15 cellular contexts compared by ENCODE assay signal in genomic region chr20:688809-689208, GRCh38. TPM values are rescaled to one million over a fixed set of nuclear protein-coding genes. Genes with fewer than 3 reads are reported as not detected.
DNase-seq lines count a peak whose midpoint lies in the region; ATAC-seq, FAIRE-seq and TF ChIP-seq lines count a peak whose summit lies in the region.
"Had no signal": no experiment of that assay in that cellular context is flagged by ENCODE, and none has a peak within 500 bp of the region (broad histone marks: within the 10 kb centered on the region; RNA-seq: fewer than 3 reads in every experiment).

No MANE protein-coding gene starts in this region.

- no peak overlapping the region for H4K5ac ChIP-seq in H1 (ENCODE audit: insufficient read length, low read depth, low read length)

- no peaks in the 10 kb centered on the region for H3K79me1 ChIP-seq in H1 (ENCODE audit: low read depth, low read length)

- in situ Hi-C loops in G401 (cut with HindIII; ENCODE audit: low sequenced_read_pairs): no loop called here

- TF ChIP-seq EP300 in H1 (IDR thresholded peaks at IDR 0.05; ENCODE audit: borderline replicate concordance in 1 of 2, low read depth in 2 of 2, low read length in 2 of 2): no peak

- H3K36me3 ChIP-seq in MG63: no peaks in the 10 kb centered on the region
- no peaks in the 10 kb centered on the region for H3K36me3 ChIP-seq in H1 (ENCODE audit: control insufficient read depth in 2 of 4, insufficient read depth in 4 of 4, low read length in 3 of 4)
- H3K36me3 ChIP-seq in neural progenitor cell: no peaks in the 10 kb centered on the region

- peak overlapping the region; percentile 77 for H4K8ac ChIP-seq in H1 (ENCODE audit: extremely low read depth, insufficient read depth, low read length)

- DNase-seq in G401 (ENCODE audit: low spot score) (peak; percentile 69), MG63 (peak; percentile 30), H1 (ENCODE audit: low read depth in 1 of 2, low spot score in 2 of 2) (no peak), neural progenitor cell (ENCODE audit: low spot score) (peak; percentile 95), NCI-H2029 treated with DMSO at 0.1 percent for 48 hours (lab: John Stamatoyannopoulos, UW) (no peak), dedifferentiated amniotic fluid mesenchymal stem cell (ENCODE audit: extremely low spot score) (no peak)
- DNase-seq: activated CD4-positive, alpha-beta T cell treated with anti-CD3 and anti-CD28 coated beads, Interleukin-2, amount 50 U/mL, for 4 hours; activated naive CD4-positive, alpha-beta T cell treated with Interleukin-2 at 50 U/mL for 16 hours; Caco-2; immature natural killer cell; naive thymus-derived CD4-positive, alpha-beta T cell; NCI-H146; small intestine had no signal

- TF ChIP-seq POLR2A in H1 (IDR thresholded peaks at IDR 0.05; ENCODE audit: control extremely low read depth in 1 of 2, low read depth in 2 of 2, low read length in 2 of 2) (no peak), GM18505 (IDR thresholded peaks at IDR 0.05; ENCODE audit: borderline replicate concordance, extremely low read depth, insufficient read depth, insufficient read length) (no peak)

- no peak overlapping the region for H2AFZ ChIP-seq in H1 (ENCODE audit: low read length)
- H2AFZ ChIP-seq in neural progenitor cell (replicated peaks): no peak overlapping the region

- TF ChIP-seq RAD21 in H1 (IDR thresholded peaks at IDR 0.05 in 1 of 2, conservative IDR thresholded peaks at IDR 0.05 in 1 of 2; ENCODE audit: low read depth in 2 of 2, low read length in 2 of 2): peak; percentile 17 to 45; a peak in 2 of 4 replicates

- peaks cover 41% of the 10 kb centered on the region for H3K27me3 Mint-ChIP-seq in neural progenitor cell (ENCODE audit: insufficient read depth, low read depth)

- 54% methylated on average over 12 of the region's 13 CpGs; no CpG with 5 or more reads in 1 of the 2 experiments for WGBS in H1 (ENCODE audit: extremely low coverage in 1 of 2, insufficient coverage in 1 of 2, insufficient read length in 1 of 2, insufficient replicate concordance in 2 of 2, low coverage in 1 of 2, low lambda C conversion rate in 2 of 2, missing lambda C conversion rate in 1 of 2), 2 experiments

- H3K27ac ChIP-seq in H1 (ENCODE audit: low read depth, low read length) (no peak overlapping the region), neural progenitor cell (no peak overlapping the region)

- H3K9ac ChIP-seq in H1 (replicated peaks in 1 of 4; ENCODE audit: extremely low read depth in 1 of 4, low read depth in 3 of 4, low read length in 3 of 4) (no peak overlapping the region), neural progenitor cell (no peak overlapping the region)

- H3K14ac ChIP-seq in H1 (ENCODE audit: insufficient read length): no peak overlapping the region

- H2BK12ac ChIP-seq in H1 (ENCODE audit: low read depth, low read length): 0 out of 2 replicates have a peak overlapping the region, but pooled peaks have one; percentile 82

- H3F3A ChIP-seq in neural progenitor cell (ENCODE audit: low read depth): peaks cover 16% of the 10 kb centered on the region

- H3K4me1 Mint-ChIP-seq in neural progenitor cell: peaks cover 25% of the 10 kb centered on the region
- H3K4me1 Mint-ChIP-seq: immature natural killer cell had no signal

- H3K18ac ChIP-seq in H1 (ENCODE audit: extremely low read depth, low read length): peak overlapping the region; percentile 4; the same call in 1 of the 2 replicates

- no peaks in the 10 kb centered on the region for H3K9me3 ChIP-seq in MG63
- no peaks in the 10 kb centered on the region for H3K9me3 ChIP-seq in H1 (ENCODE audit: insufficient read depth in 2 of 2, low read depth in 1 of 2, low read length in 1 of 2)
- H3K9me3 ChIP-seq in neural progenitor cell (ENCODE audit: low read depth): no peaks in the 10 kb centered on the region

- no peak overlapping the region for H3K4ac ChIP-seq in H1 (replicated peaks; ENCODE audit: insufficient read length, low read depth, low read length)

- no peak for ATAC-seq in GM18505 (IDR thresholded peaks at IDR 0.05; ENCODE audit: unreplicated experiment)
- ATAC-seq: naive thymus-derived CD4-positive, alpha-beta T cell had no signal

- H2BK20ac ChIP-seq in H1 (ENCODE audit: low read length): no peak overlapping the region

- H3K4me2 ChIP-seq in H1 (ENCODE audit: insufficient read depth in 1 of 2, low read depth in 2 of 2, low read length in 2 of 2) (no peak overlapping the region), neural progenitor cell (peak overlapping the region; percentile 70)

- H2AK5ac ChIP-seq in H1 (ENCODE audit: low read depth, low read length): no peak overlapping the region

- no peak for FAIRE-seq in H1 (lab: Jason Lieb, UNC)
- FAIRE-seq: small intestine had no signal

- H3K23me2 ChIP-seq in H1 (ENCODE audit: low read depth, low read length): no peaks in the 10 kb centered on the region

- TF ChIP-seq CTCF in H1 (IDR thresholded peaks at IDR 0.05; ENCODE audit: control extremely low read depth in 1 of 3, insufficient read depth in 1 of 3, low read depth in 1 of 3, low read length in 3 of 3): peak; percentile 14 to 46 (median 44); a peak in 3 of 4 replicates
- peak; percentile 46 for TF ChIP-seq CTCF in neural progenitor cell (IDR thresholded peaks at IDR 0.05)

- no peak overlapping the region for H3K27ac Mint-ChIP-seq in neural progenitor cell
- H3K27ac Mint-ChIP-seq: immature natural killer cell; naive thymus-derived CD4-positive, alpha-beta T cell had no signal

- no peak overlapping the region for H2BK120ac ChIP-seq in H1 (replicated peaks; ENCODE audit: low read depth, low read length)

- H3K4me1 ChIP-seq in H1 (replicated peaks in 1 of 4; ENCODE audit: control insufficient read depth in 3 of 4, insufficient read depth in 4 of 4, low read length in 3 of 4) (peaks cover 0 to 12% (median 7%) of the 10 kb centered on the region in 4 experiments; a peak in 4 of 7 replicates), neural progenitor cell (peaks cover 17% of the 10 kb centered on the region)
- H3K4me1 ChIP-seq: Caco-2 had no signal

- H3K79me2 ChIP-seq in H1 (ENCODE audit: control insufficient read depth in 1 of 2, insufficient read depth in 2 of 2, low read length in 2 of 2) (no peaks in the 10 kb centered on the region), neural progenitor cell (ENCODE audit: low read depth) (no peaks in the 10 kb centered on the region)

- H3K27me3 ChIP-seq in MG63 (no peaks in the 10 kb centered on the region), H1 (replicated peaks in 1 of 4; ENCODE audit: control insufficient read depth in 3 of 4, extremely low read depth in 1 of 4, insufficient read depth in 3 of 4, low read length in 3 of 4) (no peaks in the 10 kb centered on the region), neural progenitor cell (peaks cover 17% of the 10 kb centered on the region)

- H3K4me3 Mint-ChIP-seq in neural progenitor cell: peak overlapping the region; percentile 57
- H3K4me3 Mint-ChIP-seq: immature natural killer cell; naive thymus-derived CD4-positive, alpha-beta T cell had no signal

- H2BK5ac ChIP-seq in H1 (ENCODE audit: low read depth, low read length): peak overlapping the region; percentile 48; the same call in 1 of the 2 replicates

- CTCF ChIA-PET in H1 (lab: Charles Lee; ENCODE audit: partially characterized antibody): interaction anchor here (0.8 to 3.4 kb wide), 8 partner anchors 9 to 40 kb away, joined by 3 to 16 read pairs (median 5); no protein-coding TSS in a partner anchor

- no peak overlapping the region for H3K23ac ChIP-seq in H1 (ENCODE audit: insufficient read length)

- H3K56ac ChIP-seq in H1 (replicated peaks; ENCODE audit: insufficient read length, low read depth, low read length): no peak overlapping the region

- no peaks in the 10 kb centered on the region for H3K9me3 Mint-ChIP-seq in neural progenitor cell
- H3K9me3 Mint-ChIP-seq: immature natural killer cell; naive thymus-derived CD4-positive, alpha-beta T cell had no signal

- no peak overlapping the region for H3K4me3 ChIP-seq in MG63
- H3K4me3 ChIP-seq in H1 (ENCODE audit: extremely low read depth in 1 of 4, insufficient read depth in 2 of 4, low read depth in 3 of 4, low read length in 4 of 4): no peak overlapping the region
- H3K4me3 ChIP-seq in neural progenitor cell: no peak overlapping the region

- H3K36me3 Mint-ChIP-seq in neural progenitor cell: no peaks in the 10 kb centered on the region
- H3K36me3 Mint-ChIP-seq: immature natural killer cell; naive thymus-derived CD4-positive, alpha-beta T cell had no signal

- H4K91ac ChIP-seq in H1 (replicated peaks; ENCODE audit: insufficient read length, low read length): no peak overlapping the region

- H4K20me1 ChIP-seq in H1 (replicated peaks in 1 of 2; ENCODE audit: control insufficient read depth in 1 of 2, insufficient read depth in 2 of 2, low read length in 2 of 2) (no peaks in the 10 kb centered on the region), neural progenitor cell (ENCODE audit: low read depth) (peaks cover 11% of the 10 kb centered on the region)

- POLR2A ChIA-PET in H1 (lab: Charles Lee; ENCODE audit: partially characterized antibody): interaction anchor here (0.7 to 2.6 kb wide), 6 partner anchors 11 to 38 kb away, joined by 3 to 8 read pairs (median 3); no protein-coding TSS in a partner anchor

- H2BK15ac ChIP-seq in H1 (ENCODE audit: low read length): no peak overlapping the region

RNA-seq across cellular contexts. Expression of gene SCRT2, which starts 13.2 kb away (rescaled TPM):
- total RNA-seq in G401 (2014; rRNA removed; shearing (Covaris generic)): not detected in 2 replicates
- total RNA-seq in MG63 (2014; rRNA removed; shearing (Covaris generic); ENCODE audit: low replicate concordance): not detected in 2 replicates
- total RNA-seq in H1 (2021; fragmentation: NEBNext Ultra II Directional; extraction: Animal tissue kit (Norgen Biotek cat#: 25700)): 0.27 and 0.34 TPM in 2 replicates
- polyA plus RNA-seq in H1 (2011; rRNA removed): 0.12 and 0.14 TPM in 2 replicates
- polyA plus RNA-seq in H1 (2011; cell fraction: cytosol; rRNA removed): 0.05 TPM
- polyA plus RNA-seq in H1 (2011; cell fraction: nucleus; rRNA removed): 0.57 TPM
- 0.21 to 0.36 TPM (median 0.32 TPM) in 4 replicates for polyA plus RNA-seq in H1 (2012, experiment 1 of 2)
- 0.25 TPM for polyA plus RNA-seq in H1 (2012, experiment 2 of 2)
- polyA plus RNA-seq in H1 (2013, experiment 1 of 2): 0.59 TPM
- polyA plus RNA-seq in H1 (2013, experiment 2 of 2): 0.55 TPM
- 0.05 and 0.06 TPM in 2 replicates for polyA minus RNA-seq in H1 (2011; rRNA and poly(A)+ RNA removed)
- polyA minus RNA-seq in H1 (2011; cell fraction: cytosol; rRNA and poly(A)+ RNA removed): 0.44 TPM
- 0.30 TPM for polyA minus RNA-seq in H1 (2011; cell fraction: nucleus; rRNA and poly(A)+ RNA removed)
- not detected in 2 replicates for total RNA-seq in neural progenitor cell (ENCODE audit: low replicate concordance)
- total RNA-seq: Caco-2; naive thymus-derived CD4-positive, alpha-beta T cell; T-helper 1 cell treated with Interleukin-12 subunit alpha and Interleukin-12 subunit beta and Interleukin-4 antibody, amounts not matched to agents 30 ng/mL and 1 ng/mL, for 36 hours had no signal
- polyA plus RNA-seq: immature natural killer cell; naive thymus-derived CD4-positive, alpha-beta T cell; small intestine had no signal

RNA-seq across cellular contexts. Expression of gene SRXN1, which starts 35.8 kb away (rescaled TPM):
- 65.4 and 70.6 TPM in 2 replicates for total RNA-seq in G401 (2014; rRNA removed; shearing (Covaris generic))
- 57.8 and 80.0 TPM in 2 replicates for total RNA-seq in MG63 (2014; rRNA removed; shearing (Covaris generic); ENCODE audit: low replicate concordance)
- total RNA-seq in H1 (2021; fragmentation: NEBNext Ultra II Directional; extraction: Animal tissue kit (Norgen Biotek cat#: 25700)): 15.8 and 16.7 TPM in 2 replicates
- polyA plus RNA-seq in H1 (2011; rRNA removed): 12.2 and 12.7 TPM in 2 replicates
- 15.8 TPM for polyA plus RNA-seq in H1 (2011; cell fraction: cytosol; rRNA removed)
- 7.5 TPM for polyA plus RNA-seq in H1 (2011; cell fraction: nucleus; rRNA removed)
- 15.0 to 16.5 TPM (median 15.5 TPM) in 4 replicates for polyA plus RNA-seq in H1 (2012, experiment 1 of 2)
- polyA plus RNA-seq in H1 (2012, experiment 2 of 2): 5.7 TPM
- 13.5 TPM for polyA plus RNA-seq in H1 (2013, experiment 1 of 2)
- polyA plus RNA-seq in H1 (2013, experiment 2 of 2): 13.9 TPM
- polyA minus RNA-seq in H1 (2011; rRNA and poly(A)+ RNA removed): 14.4 and 15.9 TPM in 2 replicates
- polyA minus RNA-seq in H1 (2011; cell fraction: cytosol; rRNA and poly(A)+ RNA removed): 5.9 TPM
- 7.6 TPM for polyA minus RNA-seq in H1 (2011; cell fraction: nucleus; rRNA and poly(A)+ RNA removed)
- 6.8 and 12.8 TPM in 2 replicates for total RNA-seq in neural progenitor cell (ENCODE audit: low replicate concordance)

Comparison
In these comparisons a context has a peak if more than half of its experiments do, and no peak if none do; other contexts are left out.
1. DNase-seq: peak in G401 (single experiment), MG63 (single experiment) and neural progenitor cell (single experiment); none in H1 (0 of 2), NCI-H2029 treated with DMSO at 0.1 percent for 48 hours (single experiment) and dedifferentiated amniotic fluid mesenchymal stem cell (single experiment).